Comparison of ENCODE assay signal across 27 cellular contexts in genomic region chr5:86360801-86361200, GRCh38.
"Had no signal": no experiment of that assay in that cellular context is flagged by ENCODE, and none has a peak within 500 bp of the region (broad histone marks: within the 10 kb centered on the region; RNA-seq: fewer than 3 reads in every experiment).

No MANE protein-coding gene starts in this region.

- H3K27ac ChIP-seq: heart left ventricle, pancreas, prostate gland, sigmoid colon, thoracic aorta, uterus had no signal

- H3K36me3 ChIP-seq: heart left ventricle, pancreas, prostate gland, sigmoid colon, thoracic aorta, uterus had no signal

- H3K27me3 ChIP-seq: heart left ventricle, pancreas, sigmoid colon, uterus had no signal

- H3K4me3 ChIP-seq: heart left ventricle, pancreas, prostate gland, sigmoid colon, thoracic aorta, uterus had no signal

- DNase-seq: activated B cell treated with CpG ODN at 0.5 μM for 24 hours; activated CD4-positive, alpha-beta T cell treated with anti-CD3 and anti-CD28 coated beads, Interleukin-2, amount 50 U/mL, for 1 hour; activated CD8-positive, alpha-beta T cell treated with anti-CD3 and anti-CD28 coated beads for 36 hours; activated effector memory CD4-positive, alpha-beta T cell treated with Interleukin-2 at 50 U/mL for 16 hours; activated naive CD4-positive, alpha-beta T cell treated with Interleukin-2 at 50 U/mL for 16 hours; activated T-cell treated with anti-CD3 and anti-CD28 coated beads, Interleukin-2, amount 50 U/mL, for 72 hours; amygdala; central memory CD4-positive, alpha-beta T cell; endodermal cell; foreskin fibroblast; heart left ventricle; hypothalamus; immature natural killer cell; kidney; left colon; naive thymus-derived CD8-positive, alpha-beta T cell; nucleus accumbens; pancreas; retina; sigmoid colon; small intestine; stimulated activated CD4-positive, alpha-beta T cell treated with anti-CD3 and anti-CD28 coated beads, Interleukin-4, amount 100 ng/mL, for 24 hours; uterus had no signal

- H3K9me3 ChIP-seq: heart left ventricle, pancreas, prostate gland, sigmoid colon, thoracic aorta, uterus had no signal

- H3K4me1 ChIP-seq: heart left ventricle, pancreas, prostate gland, sigmoid colon, uterus had no signal

- ATAC-seq: activated CD8-positive, alpha-beta T cell treated with anti-CD3 and anti-CD28 coated beads for 36 hours; esophagus mucosa; heart left ventricle; left colon; naive thymus-derived CD8-positive, alpha-beta T cell; pancreas; stimulated activated effector memory CD8-positive, alpha-beta T cell treated with anti-CD3 and anti-CD28 coated beads, Interleukin-12 subunit alpha, Interleukin-12 subunit beta, amount 100 ng/mL, for 72 hours had no signal
